1 cellular context compared by ENCODE assay signal in genomic region chr6:24980507-24981384, GRCh38.
TF ChIP-seq lines count a peak whose summit lies in the region.

No MANE protein-coding gene starts in this region.

TF ChIP-seq in GM23338, 12 proteins besides CTCF, POLR2A, EP300 and RAD21 (continued from another document):
- TF ChIP-seq REST (IDR thresholded peaks at IDR 0.05; ENCODE audit: unreplicated experiment): peak; percentile 24
- no peak for TF ChIP-seq EZH2phosphoT487 (IDR thresholded peaks at IDR 0.05; ENCODE audit: unreplicated experiment)
- TF ChIP-seq POLR2AphosphoS5 (IDR thresholded peaks at IDR 0.05; ENCODE audit: low read depth): peak; percentile 64
